9 cellular contexts compared by ENCODE assay signal in genomic region chr12:105561981-105562726, GRCh38.
A peak's percentile ranks its signal among the peaks of the same experiment; 100 is the strongest.
DNase-seq lines count a peak whose midpoint lies in the region; ATAC-seq lines count a peak whose summit lies in the region.
"Had no signal": no experiment of that assay in that cellular context is flagged by ENCODE, and none has a peak within 500 bp of the region (broad histone marks: within the 10 kb centered on the region; RNA-seq: fewer than 3 reads in every experiment).

No MANE protein-coding gene starts in this region.

- no peaks in the 10 kb centered on the region for H3K36me3 ChIP-seq in GM23248 (ENCODE audit: low read depth)
- no peaks in the 10 kb centered on the region for H3K36me3 ChIP-seq in NT2/D1 (ENCODE audit: insufficient read depth, insufficient read length, low read length)

- H3K9ac ChIP-seq in GM23248: peak overlapping the region; percentile 3; the same call in 1 of the 2 replicates
- no peak overlapping the region for H3K9ac ChIP-seq in NT2/D1 (ENCODE audit: insufficient read length, low read depth)

- WGBS in GM23248 (ENCODE audit: low coverage in 1 of 2, low lambda C conversion rate in 2 of 2, missing lambda C conversion rate in 2 of 2), 2 experiments: 6 to 7% methylated on average over 19 of the region's 19 CpGs

- H3K9me2 ChIP-seq in GM23248 (ENCODE audit: insufficient read depth): no peaks in the 10 kb centered on the region

- peak; percentile 88 for DNase-seq in GM23248
- no peak for DNase-seq in NT2/D1 (ENCODE audit: low read depth, low spot score)
- DNase-seq in fibroblast of the conjunctiva (ENCODE audit: low read depth): peak; percentile 20
- DNase-seq in sciatic nerve (ENCODE audit: low spot score): no peak
- no peak for DNase-seq in GM19240 (ENCODE audit: insufficient read length, low spot score)
- DNase-seq in NOMO-1 treated with dmso at 0.1 percent for 144 hours (lab: John Stamatoyannopoulos, UW; ENCODE audit: unreplicated experiment): no peak
- DNase-seq in activated gamma-delta T cell treated with Interleukin-2 at 50 U/mL for 16 hours: no peak
- DNase-seq in NK-92 treated with Interleukin-12 subunit alpha and Interleukin-12 subunit beta, amount 100 ng/mL, for 24 hours (lab: John Stamatoyannopoulos, UW): no peak
- DNase-seq: H7 had no signal

- H3K4me1 ChIP-seq in GM23248 (ENCODE audit: insufficient read depth) (peaks cover 24% of the 10 kb centered on the region), NT2/D1 (ENCODE audit: insufficient read depth, insufficient read length) (no peaks in the 10 kb centered on the region)

- peaks cover 13% of the 10 kb centered on the region for H3F3A ChIP-seq in GM23248 (ENCODE audit: insufficient read depth)

- no peaks in the 10 kb centered on the region for H3K9me3 ChIP-seq in GM23248 (ENCODE audit: low read depth)
- 0 out of 2 replicates have a peak, but pooled peaks cover 13% of the 10 kb centered on the region for H3K9me3 ChIP-seq in NT2/D1 (ENCODE audit: insufficient read depth, low read length)

- in situ Hi-C loops in GM23248 (cut with MboI): no loop called here

- H3K27ac ChIP-seq in GM23248: peak overlapping the region; percentile 45

- H3K79me2 ChIP-seq in GM23248 (ENCODE audit: insufficient read depth): no peaks in the 10 kb centered on the region

- peak; percentile 41 for ATAC-seq in sciatic nerve

- peak overlapping the region; percentile 32 for H3K4me3 ChIP-seq in GM23248
- H3K4me3 ChIP-seq in NT2/D1 (ENCODE audit: insufficient read length, low read depth): peak overlapping the region; percentile 9

- peak overlapping the region; percentile 60 for H2AFZ ChIP-seq in GM23248

- peak overlapping the region; percentile 36 for H3K4me2 ChIP-seq in GM23248 (ENCODE audit: unreplicated experiment)

- intact Hi-C loops in sciatic nerve (cut with DNase I): no loop called here

- H4K20me1 ChIP-seq in GM23248 (ENCODE audit: insufficient read depth): no peaks in the 10 kb centered on the region

- H3K27me3 ChIP-seq in GM23248 (replicated peaks; ENCODE audit: insufficient read depth) (no peaks in the 10 kb centered on the region), NT2/D1 (ENCODE audit: insufficient read depth, insufficient read length) (no peaks in the 10 kb centered on the region)

Comparison
In these comparisons a context has a peak if more than half of its experiments do, and no peak if none do; other contexts are left out.
1. DNase-seq: peak in GM23248 (single experiment) and fibroblast of the conjunctiva (single experiment); none in NT2/D1 (single experiment), sciatic nerve (single experiment), GM19240 (single experiment), NOMO-1 treated with dmso at 0.1 percent for 144 hours (single experiment), activated gamma-delta T cell treated with Interleukin-2 at 50 U/mL for 16 hours (single experiment) and NK-92 treated with Interleukin-12 subunit alpha and Interleukin-12 subunit beta, amount 100 ng/mL, for 24 hours (single experiment).